ENCODE assay signal across 9 cellular contexts in genomic region chr6:32081168-32081624, GRCh38. TPM values are rescaled to one million over a fixed set of nuclear protein-coding genes. Genes with fewer than 3 reads are reported as not detected.
DNase-seq lines count a peak whose midpoint lies in the region; ATAC-seq and TF ChIP-seq lines count a peak whose summit lies in the region.
"Had no signal": no experiment of that assay in that cellular context is flagged by ENCODE, and none has a peak within 500 bp of the region (broad histone marks: within the 10 kb centered on the region; RNA-seq: fewer than 3 reads in every experiment).

No MANE protein-coding gene starts in this region.

- H3K27me3 ChIP-seq in brain microvascular endothelial cell (replicated peaks): peaks cover 11% of the 10 kb centered on the region

- peak overlapping the region; percentile 1 for H3K27ac Mint-ChIP-seq in activated CD4-positive, alpha-beta T cell treated with anti-CD3 and anti-CD28 coated beads, Interleukin-2, amount 10 ng/mL, durations not matched to agents 7 days and 5 days
- no peak overlapping the region for H3K27ac Mint-ChIP-seq in activated CD4-positive, alpha-beta memory T cell treated with anti-CD3 and anti-CD28 coated beads, Interleukin-2, amount 10 ng/mL, durations not matched to agents 7 days and 5 days

- H3K36me3 ChIP-seq in brain microvascular endothelial cell (replicated peaks): no peaks in the 10 kb centered on the region

- no peak overlapping the region for H3K4me3 ChIP-seq in brain microvascular endothelial cell (ENCODE audit: low read depth, low read length)

- H3K27me3 Mint-ChIP-seq in activated CD4-positive, alpha-beta T cell treated with anti-CD3 and anti-CD28 coated beads, Interleukin-2, amount 10 ng/mL, durations not matched to agents 7 days and 5 days: peaks cover 17% of the 10 kb centered on the region
- peaks cover 46% of the 10 kb centered on the region for H3K27me3 Mint-ChIP-seq in activated CD4-positive, alpha-beta memory T cell treated with anti-CD3 and anti-CD28 coated beads, Interleukin-2, amount 10 ng/mL, durations not matched to agents 7 days and 5 days

- DNase-seq in activated CD4-positive, alpha-beta T cell treated with anti-CD3 and anti-CD28 coated beads, Interleukin-2, amount 10 ng/mL, durations not matched to agents 7 days and 5 days: no peak
- no peak for DNase-seq in activated CD4-positive, alpha-beta T cell treated with anti-CD3 and anti-CD28 coated beads, Interleukin-2, amount 50 U/mL, for 4 hours
- DNase-seq in brain microvascular endothelial cell: peak; percentile 83
- DNase-seq in lung microvascular endothelial cell (ENCODE audit: low read depth in 2 of 2): peak; percentile 16 to 78
- DNase-seq in activated CD4-positive, alpha-beta memory T cell treated with anti-CD3 and anti-CD28 coated beads, Interleukin-2, amount 10 ng/mL, durations not matched to agents 7 days and 5 days: no peak
- DNase-seq in iPS-NIHi11 (ENCODE audit: low spot score): no peak
- DNase-seq: NCI-H1694 had no signal

- no peak overlapping the region for H3K4me3 Mint-ChIP-seq in activated CD4-positive, alpha-beta T cell treated with anti-CD3 and anti-CD28 coated beads, Interleukin-2, amount 10 ng/mL, durations not matched to agents 7 days and 5 days
- H3K4me3 Mint-ChIP-seq in activated CD4-positive, alpha-beta memory T cell treated with anti-CD3 and anti-CD28 coated beads, Interleukin-2, amount 10 ng/mL, durations not matched to agents 7 days and 5 days: no peak overlapping the region

- H3K4me1 Mint-ChIP-seq in activated CD4-positive, alpha-beta T cell treated with anti-CD3 and anti-CD28 coated beads, Interleukin-2, amount 10 ng/mL, durations not matched to agents 7 days and 5 days: no peaks in the 10 kb centered on the region
- peaks cover 7% of the 10 kb centered on the region for H3K4me1 Mint-ChIP-seq in activated CD4-positive, alpha-beta memory T cell treated with anti-CD3 and anti-CD28 coated beads, Interleukin-2, amount 10 ng/mL, durations not matched to agents 7 days and 5 days

- in situ Hi-C loops in brain microvascular endothelial cell (cut with HindIII; ENCODE audit: low pct_ligation_motif_present, low sequenced_read_pairs): no loop called here

- no peaks in the 10 kb centered on the region for H3K36me3 Mint-ChIP-seq in activated CD4-positive, alpha-beta T cell treated with anti-CD3 and anti-CD28 coated beads, Interleukin-2, amount 10 ng/mL, durations not matched to agents 7 days and 5 days (ENCODE audit: low read depth)
- no peaks in the 10 kb centered on the region for H3K36me3 Mint-ChIP-seq in activated CD4-positive, alpha-beta memory T cell treated with anti-CD3 and anti-CD28 coated beads, Interleukin-2, amount 10 ng/mL, durations not matched to agents 7 days and 5 days (ENCODE audit: low read depth)

- ATAC-seq in HG02678 (IDR thresholded peaks at IDR 0.05; ENCODE audit: unreplicated experiment) (no peak), HG03432 (IDR thresholded peaks at IDR 0.05; ENCODE audit: unreplicated experiment) (no peak)

- CTCF ChIA-PET in activated CD4-positive, alpha-beta T cell treated with anti-CD3 and anti-CD28 coated beads, Interleukin-2, amount 10 ng/mL, durations not matched to agents 7 days and 5 days (lab: Charles Lee): no interaction called here
- CTCF ChIA-PET in activated CD4-positive, alpha-beta memory T cell treated with anti-CD3 and anti-CD28 coated beads, Interleukin-2, amount 10 ng/mL, durations not matched to agents 7 days and 5 days (lab: Charles Lee): no interaction called here

- TF ChIP-seq CTCF in brain microvascular endothelial cell (IDR thresholded peaks at IDR 0.05; ENCODE audit: low read depth, low read length, missing control alignments): no peak

- POLR2A ChIA-PET in activated CD4-positive, alpha-beta T cell treated with anti-CD3 and anti-CD28 coated beads, Interleukin-2, amount 10 ng/mL, durations not matched to agents 7 days and 5 days (lab: Charles Lee): no interaction called here
- POLR2A ChIA-PET in activated CD4-positive, alpha-beta memory T cell treated with anti-CD3 and anti-CD28 coated beads, Interleukin-2, amount 10 ng/mL, durations not matched to agents 7 days and 5 days (lab: Charles Lee): interaction anchor here (0.5 kb wide), 1 partner anchor 882 kb away, joined by 3 read pairs; no protein-coding TSS in a partner anchor

- H3K27ac ChIP-seq in brain microvascular endothelial cell: no peak overlapping the region

- H3K9me3 Mint-ChIP-seq in activated CD4-positive, alpha-beta T cell treated with anti-CD3 and anti-CD28 coated beads, Interleukin-2, amount 10 ng/mL, durations not matched to agents 7 days and 5 days: no peaks in the 10 kb centered on the region
- no peaks in the 10 kb centered on the region for H3K9me3 Mint-ChIP-seq in activated CD4-positive, alpha-beta memory T cell treated with anti-CD3 and anti-CD28 coated beads, Interleukin-2, amount 10 ng/mL, durations not matched to agents 7 days and 5 days

RNA-seq across cellular contexts. Expression of gene TNXB, which starts 27.9 kb away (rescaled TPM):
- 1 to 10 TPM; 3.9 to 6.7 TPM for total RNA-seq in activated CD4-positive, alpha-beta T cell treated with anti-CD3 and anti-CD28 coated beads, Interleukin-2, amount 10 ng/mL, durations not matched to agents 7 days and 5 days
- 0.44 and 4.2 TPM in 2 replicates for total RNA-seq in lung microvascular endothelial cell
- total RNA-seq in activated CD4-positive, alpha-beta memory T cell treated with anti-CD3 and anti-CD28 coated beads, Interleukin-2, amount 10 ng/mL, durations not matched to agents 7 days and 5 days: 1 to 10 TPM; 5.7 to 6.4 TPM

RNA-seq across cellular contexts. Expression of gene CYP21A2, which starts 43.0 kb away (rescaled TPM):
- total RNA-seq in activated CD4-positive, alpha-beta T cell treated with anti-CD3 and anti-CD28 coated beads, Interleukin-2, amount 10 ng/mL, durations not matched to agents 7 days and 5 days: under 1 TPM in 1 of 2 experiments, not detected in 1; 0.12 TPM
- not detected in 2 replicates for total RNA-seq in lung microvascular endothelial cell
- total RNA-seq in activated CD4-positive, alpha-beta memory T cell treated with anti-CD3 and anti-CD28 coated beads, Interleukin-2, amount 10 ng/mL, durations not matched to agents 7 days and 5 days: under 1 TPM in 1 of 2 experiments, not detected in 1; 0.23 TPM

RNA-seq across cellular contexts. Expression of gene ATF6B, which starts 46.9 kb away (rescaled TPM):
- 100 to 1,000 TPM; 141 to 142 TPM for total RNA-seq in activated CD4-positive, alpha-beta T cell treated with anti-CD3 and anti-CD28 coated beads, Interleukin-2, amount 10 ng/mL, durations not matched to agents 7 days and 5 days
- total RNA-seq in lung microvascular endothelial cell: 9.6 and 11.5 TPM in 2 replicates
- total RNA-seq in activated CD4-positive, alpha-beta memory T cell treated with anti-CD3 and anti-CD28 coated beads, Interleukin-2, amount 10 ng/mL, durations not matched to agents 7 days and 5 days: 100 to 1,000 TPM; 142 to 147 TPM

RNA-seq across cellular contexts. Expression of gene FKBPL, which starts 48.9 kb away (rescaled TPM):
- 1 to 10 TPM; 6.6 to 7.8 TPM for total RNA-seq in activated CD4-positive, alpha-beta T cell treated with anti-CD3 and anti-CD28 coated beads, Interleukin-2, amount 10 ng/mL, durations not matched to agents 7 days and 5 days
- total RNA-seq in lung microvascular endothelial cell: 4.0 and 5.0 TPM in 2 replicates
- total RNA-seq in activated CD4-positive, alpha-beta memory T cell treated with anti-CD3 and anti-CD28 coated beads, Interleukin-2, amount 10 ng/mL, durations not matched to agents 7 days and 5 days: 1 to 10 TPM; 7.6 to 8.6 TPM

Comparison
In these comparisons a context has a peak if more than half of its experiments do, and no peak if none do; other contexts are left out.
1. DNase-seq: peak in brain microvascular endothelial cell (single experiment) and lung microvascular endothelial cell (2 of 2); none in activated CD4-positive, alpha-beta T cell treated with anti-CD3 and anti-CD28 coated beads, Interleukin-2, amount 10 ng/mL, durations not matched to agents 7 days and 5 days (single experiment), activated CD4-positive, alpha-beta T cell treated with anti-CD3 and anti-CD28 coated beads, Interleukin-2, amount 50 U/mL, for 4 hours (0 of 2), activated CD4-positive, alpha-beta memory T cell treated with anti-CD3 and anti-CD28 coated beads, Interleukin-2, amount 10 ng/mL, durations not matched to agents 7 days and 5 days (single experiment) and iPS-NIHi11 (single experiment).
2. RNA of gene ATF6B, which starts 46.9 kb away (total RNA-seq): 142 to 147 TPM in activated CD4-positive, alpha-beta memory T cell treated with anti-CD3 and anti-CD28 coated beads, Interleukin-2, amount 10 ng/mL, durations not matched to agents 7 days and 5 days and 141 to 142 TPM in activated CD4-positive, alpha-beta T cell treated with anti-CD3 and anti-CD28 coated beads, Interleukin-2, amount 10 ng/mL, durations not matched to agents 7 days and 5 days; 9.6 to 11.5 TPM in lung microvascular endothelial cell; every median in the first group is over 10 times any median in the second.